In the genomic region with DNA sequence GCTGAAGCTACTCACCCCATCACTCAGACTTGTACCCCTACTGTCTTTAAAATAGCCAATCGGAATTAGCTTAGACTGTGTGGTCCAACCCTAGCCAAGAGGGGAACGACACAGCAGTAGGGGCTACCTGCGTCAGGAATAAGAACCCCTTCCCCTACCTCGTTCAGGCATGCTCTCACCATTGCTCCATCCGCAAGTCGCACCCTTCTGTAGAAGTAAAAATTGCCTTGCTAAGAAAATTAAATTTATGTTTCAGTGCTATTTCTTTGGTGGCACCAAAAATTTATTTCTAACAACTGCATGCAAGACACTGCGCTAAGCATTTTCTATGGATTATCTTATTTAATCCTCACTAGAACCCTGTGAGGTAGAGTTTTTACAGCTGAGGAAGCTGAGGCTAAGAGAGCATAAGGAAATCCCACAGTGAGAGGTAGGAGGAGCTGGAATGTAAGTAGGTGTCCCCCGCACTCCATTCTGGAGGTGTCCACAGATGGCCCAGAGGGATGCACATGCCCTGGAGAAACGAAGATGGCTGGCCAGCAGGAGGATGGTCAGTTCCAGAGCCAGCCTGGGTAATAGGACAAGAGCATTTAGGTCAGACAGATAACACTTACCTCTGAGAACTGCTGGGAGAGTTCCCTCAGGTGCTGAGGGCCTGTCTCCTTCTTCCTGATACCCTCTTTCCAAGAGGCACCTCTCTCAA, we compare ENCODE assay signal across 35 cellular contexts.
"Had no signal": no experiment of that assay in that cellular context is flagged by ENCODE, and none has a peak within 500 bp of the region (broad histone marks: within the 10 kb centered on the region; RNA-seq: fewer than 3 reads in every experiment).

No MANE protein-coding gene starts in this region.

- H3K4me3 Mint-ChIP-seq: activated B cell treated with CpG ODN at 0.5 μM for 24 hours; activated CD4-positive, alpha-beta memory T cell treated with anti-CD3 and anti-CD28 coated beads for 36 hours; activated naive CD4-positive, alpha-beta T cell treated with anti-CD3 and anti-CD28 coated beads for 36 hours; activated naive CD8-positive, alpha-beta T cell; activated naive CD8-positive, alpha-beta T cell treated with anti-CD3 and anti-CD28 coated beads, Interleukin-2, amount 50 U/mL, for 24 hours; brain; T-cell had no signal

- H3K27ac ChIP-seq: KMS-11, Peyer's patch, RWPE1, VCaP had no signal

- H3K27ac Mint-ChIP-seq: activated B cell treated with CpG ODN at 0.5 μM for 24 hours; activated CD4-positive, alpha-beta memory T cell treated with anti-CD3 and anti-CD28 coated beads for 36 hours; activated naive CD4-positive, alpha-beta T cell treated with anti-CD3 and anti-CD28 coated beads for 36 hours; activated naive CD8-positive, alpha-beta T cell; activated naive CD8-positive, alpha-beta T cell treated with anti-CD3 and anti-CD28 coated beads, Interleukin-2, amount 50 U/mL, for 24 hours; activated T-helper 2 cell treated with anti-CD3 and anti-CD28 coated beads, Interferon-gamma antibody, Interleukin-2, Interleukin-4, amounts not matched to agents 10 μg/mL and 5 μg/mL and 100 μg/mL, durations not matched to agents 14 hours and 24 hours and 36 hours; brain; T-cell had no signal

- H3K36me3 Mint-ChIP-seq: activated CD4-positive, alpha-beta memory T cell treated with anti-CD3 and anti-CD28 coated beads for 36 hours; activated naive CD8-positive, alpha-beta T cell; brain; T-cell had no signal

- H3K4me2 ChIP-seq: KMS-11 had no signal

- H3K4me1 Mint-ChIP-seq: activated B cell treated with CpG ODN at 0.5 μM for 24 hours; activated naive CD8-positive, alpha-beta T cell treated with anti-CD3 and anti-CD28 coated beads, Interleukin-2, amount 50 U/mL, for 24 hours; brain; T-cell had no signal

- ATAC-seq: activated naive CD8-positive, alpha-beta T cell treated with anti-CD3 and anti-CD28 coated beads, Interleukin-2, amount 50 U/mL, for 24 hours; PC-3; Right ventricle myocardium inferior; SK-N-SH treated with all-trans-retinoic acid at 6 μM for 48 hours; T-cell had no signal

- H3K9me3 ChIP-seq: Peyer's patch had no signal

- H3K4me3 ChIP-seq: Peyer's patch had no signal

- H3K36me3 ChIP-seq: Peyer's patch had no signal

- H3K9ac ChIP-seq: KMS-11 had no signal

- H3K27me3 Mint-ChIP-seq: activated CD4-positive, alpha-beta memory T cell treated with anti-CD3 and anti-CD28 coated beads for 36 hours; activated naive CD8-positive, alpha-beta T cell; activated naive CD8-positive, alpha-beta T cell treated with anti-CD3 and anti-CD28 coated beads, Interleukin-2, amount 50 U/mL, for 24 hours; T-cell had no signal

- H3K9me3 Mint-ChIP-seq: activated naive CD4-positive, alpha-beta T cell treated with anti-CD3 and anti-CD28 coated beads for 36 hours; activated naive CD8-positive, alpha-beta T cell treated with anti-CD3 and anti-CD28 coated beads, Interleukin-2, amount 50 U/mL, for 24 hours; activated T-helper 2 cell treated with anti-CD3 and anti-CD28 coated beads, Interferon-gamma antibody, Interleukin-2, Interleukin-4, amounts not matched to agents 10 μg/mL and 5 μg/mL and 100 μg/mL, durations not matched to agents 14 hours and 24 hours and 36 hours; T-cell had no signal

- DNase-seq: activated B cell treated with CpG ODN at 0.5 μM for 24 hours; activated CD4-positive, alpha-beta memory T cell treated with anti-CD3 and anti-CD28 coated beads for 36 hours; activated CD4-positive, alpha-beta T cell treated with anti-CD3 and anti-CD28 coated beads for 4 hours; activated CD4-positive, alpha-beta T cell treated with anti-CD3 and anti-CD28 coated beads, Interleukin-2, amount 50 U/mL, for 1 hour; activated CD4-positive, CD25-positive, alpha-beta regulatory T cell treated with anti-CD3 and anti-CD28 coated beads, Interleukin-2, amount 50 U/mL, for 72 hours; activated gamma-delta T cell treated with Interleukin-2 at 50 U/mL for 16 hours; activated naive CD4-positive, alpha-beta T cell treated with anti-CD3 and anti-CD28 coated beads for 36 hours; activated naive CD8-positive, alpha-beta T cell treated with anti-CD3 and anti-CD28 coated beads, Interleukin-2, amount 50 U/mL, for 24 hours; activated T-cell treated with anti-CD3 and anti-CD28 coated beads, Interleukin-2, amount 50 U/mL, for 1 hour; anterior cingulate cortex; MM.1S; NCI-H1105; NCI-H1417 treated with DMSO at 0.1 percent for 48 hours; NCI-H187 treated with DMSO at 0.1 percent for 48 hours; NCI-H2081; NCI-H2171 treated with DMSO at 0.1 percent for 48 hours; NCI-H2227 treated with DMSO at 0.1 percent for 48 hours; NCI-H446; NCI-H510A treated with DMSO at 0.1 percent for 48 hours; NCI-H526 treated with DMSO at 0.1 percent for 48 hours; NCI-H82; PC-3; Peyer's patch; SIG-M5; T-cell; T-helper 2 cell; T-helper 9 cell had no signal

- H3K4me1 ChIP-seq: Peyer's patch had no signal

- H3K27me3 ChIP-seq: Peyer's patch had no signal
